9 cellular contexts compared by ENCODE assay signal in genomic region chr4:10403633-10404445, GRCh38. TPM values are rescaled to one million over a fixed set of nuclear protein-coding genes. Genes with fewer than 3 reads are reported as not detected.
DNase-seq lines count a peak whose midpoint lies in the region; ATAC-seq and TF ChIP-seq lines count a peak whose summit lies in the region.
"Had no signal": no experiment of that assay in that cellular context is flagged by ENCODE, and none has a peak within 500 bp of the region (broad histone marks: within the 10 kb centered on the region; RNA-seq: fewer than 3 reads in every experiment).

No MANE protein-coding gene starts in this region.

- intact Hi-C loops in breast epithelium (cut with DNase I; ENCODE audit: low total_unique reads), result no loop called here
- intact Hi-C loops in right lobe of liver (cut with DNase I), result loop anchor here in 1 of 2 donors (10.0 kb wide), 1 partner anchor 249 kb away; no protein-coding TSS in a partner anchor

- H3K27me3 ChIP-seq in breast epithelium (no peaks in the 10 kb centered on the region), right lobe of liver (no peaks in the 10 kb centered on the region)
- H3K27me3 ChIP-seq in effector memory CD4-positive, alpha-beta T cell (replicated peaks; ENCODE audit: control insufficient read depth, insufficient read depth, low read length, poor library complexity, severe bottlenecking), result no peaks in the 10 kb centered on the region

- peak; percentile 68 to 86 (median 78) for ATAC-seq in right lobe of liver

- TF ChIP-seq CTCF in breast epithelium (IDR thresholded peaks at IDR 0.05) (peak in 2 of 3 donors; percentile 54 to 66), right lobe of liver (IDR thresholded peaks at IDR 0.05) (peak; percentile 47 to 65 (median 57))

- H3K4me1 ChIP-seq in breast epithelium, result no peaks in the 10 kb centered on the region
- H3K4me1 ChIP-seq in right lobe of liver, result no peaks in the 10 kb centered on the region
- no peaks in the 10 kb centered on the region for H3K4me1 ChIP-seq in effector memory CD4-positive, alpha-beta T cell (ENCODE audit: control insufficient read depth, insufficient read depth, low read length, poor library complexity, severe bottlenecking)

- DNase-seq in stimulated activated CD4-positive, alpha-beta T cell treated with anti-CD3 and anti-CD28 coated beads, Interleukin-2, amount 100 ng/mL, for 48 hours, result peak; percentile 1
- no peak for DNase-seq in stimulated activated CD4-positive, alpha-beta T cell treated with anti-CD3 and anti-CD28 coated beads, Interleukin-4, amount 100 ng/mL, for 1 hour
- DNase-seq in NCI-H2029 (lab: John Stamatoyannopoulos, UW) (peak; percentile 37), breast epithelium (ENCODE audit: low spot score in 2 of 2) (no peak), right lobe of liver (no peak), occipital lobe (lab: John Stamatoyannopoulos, UW) (no peak), SK-N-DZ (ENCODE audit: low spot score) (no peak)
- DNase-seq in effector memory CD4-positive, alpha-beta T cell, result no peak
- DNase-seq: activated naive CD8-positive, alpha-beta T cell treated with anti-CD3 and anti-CD28 coated beads, Interleukin-2, amount 10 ng/mL, durations not matched to agents 7 days and 5 days had no signal

- H3K36me3 ChIP-seq in breast epithelium, result no peaks in the 10 kb centered on the region
- H3K36me3 ChIP-seq in right lobe of liver, result no peaks in the 10 kb centered on the region
- H3K36me3 ChIP-seq in effector memory CD4-positive, alpha-beta T cell (ENCODE audit: control insufficient read depth, insufficient read depth, low read length), result no peaks in the 10 kb centered on the region

- H3K4me3 ChIP-seq in breast epithelium (no peak overlapping the region), right lobe of liver (no peak overlapping the region)
- no peak overlapping the region for H3K4me3 ChIP-seq in effector memory CD4-positive, alpha-beta T cell (ENCODE audit: insufficient read depth, low read depth, low read length, poor library complexity, severe bottlenecking)

- H3K27ac ChIP-seq in breast epithelium (no peak overlapping the region), right lobe of liver (no peak overlapping the region)
- no peak overlapping the region for H3K27ac ChIP-seq in effector memory CD4-positive, alpha-beta T cell (ENCODE audit: insufficient read depth, low read length, poor library complexity, severe bottlenecking)

- WGBS in right lobe of liver (ENCODE audit: insufficient coverage, low coverage, low lambda C conversion rate, missing lambda C conversion rate), result 51% methylated on average over 6 of the region's 6 CpGs

- TF ChIP-seq POLR2A in breast epithelium (IDR thresholded peaks at IDR 0.05) (no peak), right lobe of liver (IDR thresholded peaks at IDR 0.05) (no peak)

- H3K9me3 ChIP-seq in breast epithelium, result no peaks in the 10 kb centered on the region
- no peaks in the 10 kb centered on the region for H3K9me3 ChIP-seq in right lobe of liver
- no peaks in the 10 kb centered on the region for H3K9me3 ChIP-seq in effector memory CD4-positive, alpha-beta T cell (ENCODE audit: control insufficient read depth, low read length)

RNA-seq across cellular contexts. Expression of gene ZNF518B, which starts 53.4 kb away (rescaled TPM):
- total RNA-seq in breast epithelium, result 10 to 100 TPM; 19.0 to 24.7 (median 19.5) TPM
- 1 to 10 TPM; 2.2 to 8.0 (median 4.4) TPM for total RNA-seq in right lobe of liver
- 126 TPM for total RNA-seq in occipital lobe
- polyA plus RNA-seq in SK-N-DZ (2014; cell fraction: cytosol; rRNA removed), result 13.8 and 21.6 TPM in 2 replicates
- 9.5 and 10.0 TPM in 2 replicates for polyA plus RNA-seq in SK-N-DZ (2014; cell fraction: nucleus; rRNA removed)

Comparison
In these comparisons a context has a peak if more than half of its experiments do, and no peak if none do; other contexts are left out.
1. DNase-seq: peak in stimulated activated CD4-positive, alpha-beta T cell treated with anti-CD3 and anti-CD28 coated beads, Interleukin-2, amount 100 ng/mL, for 48 hours (2 of 2) and NCI-H2029 (single experiment); none in stimulated activated CD4-positive, alpha-beta T cell treated with anti-CD3 and anti-CD28 coated beads, Interleukin-4, amount 100 ng/mL, for 1 hour (single experiment), breast epithelium (0 of 2), right lobe of liver (0 of 3), occipital lobe (single experiment), SK-N-DZ (single experiment) and effector memory CD4-positive, alpha-beta T cell (0 of 3).